9 cellular contexts compared by ENCODE assay signal in genomic region chr12:117098361-117099217, GRCh38. TPM values are rescaled to one million over a fixed set of nuclear protein-coding genes. Genes with fewer than 3 reads are reported as not detected.
DNase-seq lines count a peak whose midpoint lies in the region; ATAC-seq and TF ChIP-seq lines count a peak whose summit lies in the region.
"Had no signal": no experiment of that assay in that cellular context is flagged by ENCODE, and none has a peak within 500 bp of the region (broad histone marks: within the 10 kb centered on the region; RNA-seq: fewer than 3 reads in every experiment).

No MANE protein-coding gene starts in this region.

- POLR2A ChIA-PET in GM10248 (lab: Yijun Ruan, JAX): no interaction called here

- intact Hi-C loops in activated naive CD4-positive, alpha-beta T cell treated with anti-CD3 and anti-CD28 coated beads for 36 hours (cut with micrococcal nuclease): loop anchor here (1.0 kb wide), 4 partner anchors 35 to 360 kb away; partner anchors contain the start of genes RNFT2 and SPRING1

- peak overlapping the region; percentile 67 for H3K4me3 ChIP-seq in Jurkat, Clone E6-1 (ENCODE audit: low read length)

- peaks cover 31% of the 10 kb centered on the region for H3K27me3 Mint-ChIP-seq in activated naive CD4-positive, alpha-beta T cell treated with anti-CD3 and anti-CD28 coated beads for 36 hours (ENCODE audit: low read depth)

- no peaks in the 10 kb centered on the region for H3K36me3 Mint-ChIP-seq in activated naive CD4-positive, alpha-beta T cell treated with anti-CD3 and anti-CD28 coated beads for 36 hours (ENCODE audit: low read depth)

- H3K27ac Mint-ChIP-seq in activated naive CD4-positive, alpha-beta T cell treated with anti-CD3 and anti-CD28 coated beads for 36 hours: no peak overlapping the region

- DNase-seq in GM10248 (ENCODE audit: extremely low spot score) (peak; percentile 59), iPS-NIHi7 (ENCODE audit: extremely low spot score) (peak; percentile 55), HPDE6-E6E7 (ENCODE audit: extremely low spot score) (no peak), NCI-H2196 (lab: John Stamatoyannopoulos, UW; ENCODE audit: unreplicated experiment) (no peak)
- no peak for DNase-seq in Jurkat, Clone E6-1 (ENCODE audit: low read depth, low spot score)
- DNase-seq in activated naive CD4-positive, alpha-beta T cell treated with anti-CD3 and anti-CD28 coated beads for 36 hours: peak; percentile 53
- peak in 2 of 3 experiments; percentile 3 to 33 for DNase-seq in stimulated activated CD4-positive, alpha-beta T cell treated with anti-CD3 and anti-CD28 coated beads, TNF-alpha, amount 100 ng/mL, for 4 hours (ENCODE audit: low read depth in 3 of 3)

- no peak for TF ChIP-seq CTCF in GM10248 (IDR thresholded peaks at IDR 0.05; ENCODE audit: control extremely low read depth, extremely low read depth, low read depth, missing control alignments)

- H3K4me1 Mint-ChIP-seq in activated naive CD4-positive, alpha-beta T cell treated with anti-CD3 and anti-CD28 coated beads for 36 hours (ENCODE audit: low read depth): peaks cover 10% of the 10 kb centered on the region

- H3K4me3 Mint-ChIP-seq in activated naive CD4-positive, alpha-beta T cell treated with anti-CD3 and anti-CD28 coated beads for 36 hours: peak overlapping the region; percentile 67

- H3K9me3 Mint-ChIP-seq in activated naive CD4-positive, alpha-beta T cell treated with anti-CD3 and anti-CD28 coated beads for 36 hours: no peaks in the 10 kb centered on the region

- CTCF ChIA-PET in GM10248 (lab: Yijun Ruan, JAX): interaction anchor here (1.2 to 3.8 kb wide), 6 partner anchors 10 to 78 kb away, joined by 3 to 11 read pairs (median 3); no protein-coding TSS in a partner anchor
- CTCF ChIA-PET in activated naive CD4-positive, alpha-beta T cell treated with anti-CD3 and anti-CD28 coated beads for 36 hours (lab: Charles Lee): no interaction called here

- ATAC-seq in GM21717 (IDR thresholded peaks at IDR 0.05; ENCODE audit: unreplicated experiment): peak; percentile 41

RNA-seq across cellular contexts. Expression of gene TESC, which starts 0.6 kb away (rescaled TPM):
- polyA plus RNA-seq in Jurkat, Clone E6-1 (2012; ENCODE audit: insufficient read depth, insufficient read length): 65.8 TPM
- 10 to 100 TPM; 13.4 to 14.7 TPM for total RNA-seq in activated naive CD4-positive, alpha-beta T cell treated with anti-CD3 and anti-CD28 coated beads for 36 hours
- total RNA-seq: RPMI7951 had no signal

Comparison
In these comparisons a context has a peak if more than half of its experiments do, and no peak if none do; other contexts are left out.
1. DNase-seq: peak in GM10248 (single experiment), activated naive CD4-positive, alpha-beta T cell treated with anti-CD3 and anti-CD28 coated beads for 36 hours (single experiment), iPS-NIHi7 (single experiment) and stimulated activated CD4-positive, alpha-beta T cell treated with anti-CD3 and anti-CD28 coated beads, TNF-alpha, amount 100 ng/mL, for 4 hours (2 of 3); none in Jurkat, Clone E6-1 (single experiment), HPDE6-E6E7 (single experiment) and NCI-H2196 (single experiment).